ENCODE assay signal across 8 cellular contexts in the genomic region with DNA sequence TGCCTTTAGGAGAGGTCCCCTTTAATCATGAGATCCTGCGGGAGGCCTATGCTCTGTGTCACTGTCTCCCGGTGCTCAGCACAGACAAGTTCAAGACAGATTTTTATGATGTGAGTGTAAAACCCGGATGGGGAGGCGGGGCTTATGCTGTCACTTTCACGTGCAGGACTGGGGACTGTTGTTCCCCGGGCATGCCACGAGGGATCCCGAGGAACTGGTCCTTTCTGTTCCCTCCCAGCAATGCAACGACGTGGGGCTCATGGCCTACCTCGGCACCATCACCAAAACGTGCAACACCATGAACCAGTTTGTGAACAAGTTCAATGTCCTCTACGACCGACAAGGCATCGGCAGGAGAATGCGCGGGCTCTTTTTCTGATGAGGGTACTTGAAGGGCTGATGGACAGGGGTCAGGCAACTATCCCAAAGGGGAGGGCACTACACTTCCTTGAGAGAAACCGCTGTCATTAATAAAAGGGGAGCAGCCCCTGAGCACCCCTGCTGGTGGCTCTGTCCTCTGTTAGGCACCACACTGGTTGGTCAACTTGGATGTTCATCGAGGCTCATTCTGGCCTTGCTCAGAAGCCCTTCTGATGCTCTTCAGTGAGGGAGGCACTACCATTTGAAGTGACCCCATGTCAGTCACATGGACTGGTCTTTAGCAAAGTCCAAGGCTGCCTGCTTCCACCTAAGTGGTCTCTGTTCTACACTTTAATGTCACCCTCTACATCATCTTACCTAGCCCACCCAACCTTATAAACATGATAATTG. TPM values are rescaled to one million over a fixed set of nuclear protein-coding genes. Genes with fewer than 3 reads are reported as not detected.
A peak's percentile ranks its signal among the peaks of the same experiment; 100 is the strongest.
DNase-seq lines count a peak whose midpoint lies in the region; ATAC-seq and TF ChIP-seq lines count a peak whose summit lies in the region.
"Had no signal": no experiment of that assay in that cellular context is flagged by ENCODE, and none has a peak within 500 bp of the region (broad histone marks: within the 10 kb centered on the region; RNA-seq: fewer than 3 reads in every experiment).

No MANE protein-coding gene starts in this region.

- DNase-seq in Daoy (ENCODE audit: low read depth) (peak; percentile 55), H7 (peak; percentile 64), WERI-Rb-1 (peak; percentile 43), immature natural killer cell (no peak), HuH-7.5 (ENCODE audit: low spot score) (no peak), COR-L47 (lab: John Stamatoyannopoulos, UW) (no peak)

- peak overlapping the region in 1 of 5 donors; percentile 33 for H3K4me3 Mint-ChIP-seq in immature natural killer cell

- H3K36me3 ChIP-seq in H7 (replicated peaks; ENCODE audit: control insufficient read depth, insufficient read depth, low read length), result peaks cover 50% of the 10 kb centered on the region
- H3K36me3 ChIP-seq in WERI-Rb-1, result peaks cover 76% of the 10 kb centered on the region

- H3K4me1 Mint-ChIP-seq in immature natural killer cell, result peaks cover 20 to 22% of the 10 kb centered on the region in 2 donors

- peak overlapping the region; percentile 95 for H3K27ac ChIP-seq in WERI-Rb-1
- H3K27ac ChIP-seq: PC-9 had no signal

- H3K4me3 ChIP-seq in H7 (ENCODE audit: insufficient read depth, low read depth, low read length) (no peak overlapping the region), WERI-Rb-1 (ENCODE audit: low read depth, low read length) (no peak overlapping the region)
- H3K4me3 ChIP-seq: PC-9 had no signal

- peak; percentile 23; the same call in 1 of the 2 replicates for TF ChIP-seq CTCF in WERI-Rb-1 (IDR thresholded peaks at IDR 0.05; ENCODE audit: low read depth, low read length)

- no peak for ATAC-seq in GM19463 (IDR thresholded peaks at IDR 0.05; ENCODE audit: unreplicated experiment)

- H3K27ac Mint-ChIP-seq in immature natural killer cell, result peak overlapping the region in 5 of 6 donors; percentile 12 to 57 (median 49)

- peaks cover 12 to 24% (median 18%) of the 10 kb centered on the region in 3 donors for H3K27me3 Mint-ChIP-seq in immature natural killer cell (ENCODE audit: low read depth in 3 of 3)

- no peaks in the 10 kb centered on the region for H3K9me3 ChIP-seq in WERI-Rb-1 (ENCODE audit: severe bottlenecking)

- no peaks in the 10 kb centered on the region for H3K9me3 Mint-ChIP-seq in immature natural killer cell

- H3K36me3 Mint-ChIP-seq in immature natural killer cell, result peaks cover 0 to 36% (median 13%) of the 10 kb centered on the region in 3 donors

- H3K27me3 ChIP-seq in H7 (ENCODE audit: control insufficient read depth, insufficient read depth, low read length) (no peaks in the 10 kb centered on the region), WERI-Rb-1 (ENCODE audit: insufficient read depth, low read depth, severe bottlenecking) (no peaks in the 10 kb centered on the region)

RNA-seq across cellular contexts. Expression of a gene that starts 2.8 kb away (rescaled TPM):
- 87.6 and 127 TPM in 2 replicates for total RNA-seq in Daoy (2014; rRNA removed; shearing (Covaris generic))
- total RNA-seq in H7 (2014; rRNA removed; shearing (Covaris generic)), result 51.8 and 59.6 TPM in 2 replicates
- 100 to 1,000 TPM; 163 to 289 (median 163) TPM for polyA plus RNA-seq in immature natural killer cell

RNA-seq across cellular contexts. Expression of a gene that starts 9.6 kb away (rescaled TPM):
- total RNA-seq in Daoy (2014; rRNA removed; shearing (Covaris generic)), result 469 and 539 TPM in 2 replicates
- 363 and 383 TPM in 2 replicates for total RNA-seq in H7 (2014; rRNA removed; shearing (Covaris generic))
- polyA plus RNA-seq in immature natural killer cell, result 10 to 100 TPM; 40.3 to 59.0 (median 54.4) TPM

RNA-seq across cellular contexts. Expression of a gene that starts 9.8 kb away (rescaled TPM):
- total RNA-seq in Daoy (2014; rRNA removed; shearing (Covaris generic)), result 68.9 and 80.6 TPM in 2 replicates
- 15.1 and 23.3 TPM in 2 replicates for total RNA-seq in H7 (2014; rRNA removed; shearing (Covaris generic))
- 10 to 100 TPM in 1 of 3 donors, 1 to 10 TPM in 2; 7.1 to 12.9 (median 8.8) TPM for polyA plus RNA-seq in immature natural killer cell

RNA-seq across cellular contexts. Expression of a gene that starts 10.1 kb away (rescaled TPM):
- total RNA-seq in Daoy (2014; rRNA removed; shearing (Covaris generic)), result 61.4 and 103 TPM in 2 replicates
- total RNA-seq in H7 (2014; rRNA removed; shearing (Covaris generic)), result 40.8 and 51.0 TPM in 2 replicates
- 10 to 100 TPM in 2 of 3 donors, 1 to 10 TPM in 1; 5.2 to 21.2 (median 12.2) TPM for polyA plus RNA-seq in immature natural killer cell

RNA-seq across cellular contexts. Expression of a gene that starts 27.6 kb away (rescaled TPM):
- total RNA-seq in Daoy (2014; rRNA removed; shearing (Covaris generic)), result 47.3 and 58.6 TPM in 2 replicates
- 104 and 106 TPM in 2 replicates for total RNA-seq in H7 (2014; rRNA removed; shearing (Covaris generic))
- 10 to 100 TPM; 15.3 to 34.8 (median 17.3) TPM for polyA plus RNA-seq in immature natural killer cell

Comparison
In these comparisons a context has a peak if more than half of its experiments do, and no peak if none do; other contexts are left out.
1. DNase-seq: peak in Daoy (single experiment), H7 (single experiment) and WERI-Rb-1 (single experiment); none in immature natural killer cell (0 of 3), HuH-7.5 (single experiment) and COR-L47 (single experiment).